ENCODE assay signal across 1 cellular context in the genomic region with DNA sequence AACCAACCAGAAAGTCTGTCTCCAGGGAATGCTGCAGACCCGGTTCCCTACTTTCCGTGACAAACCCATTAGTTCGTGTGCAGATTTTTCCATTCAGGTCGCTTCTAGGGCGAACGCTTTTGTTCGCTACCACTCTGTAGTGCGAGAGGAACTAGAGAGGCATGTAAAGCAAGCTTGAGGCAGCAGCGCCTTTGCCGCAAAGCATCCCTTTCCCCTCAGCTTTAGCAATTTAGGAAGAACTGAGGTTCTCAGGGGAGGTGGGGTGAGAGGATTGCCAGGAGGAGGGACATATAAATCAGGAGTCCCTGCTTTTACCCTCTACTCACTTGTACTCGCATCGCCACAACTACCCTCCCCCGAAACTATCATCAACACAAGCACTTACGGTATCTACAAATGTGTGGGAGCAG.
TF ChIP-seq lines count a peak whose summit lies in the region.

No MANE protein-coding gene starts in this region.

TF ChIP-seq in HEK293, 187 proteins besides CTCF, POLR2A, EP300 and RAD21 (continued from another document):
- TF ChIP-seq IKZF3 (tag by site-specific recombination; IDR thresholded peaks at IDR 0.05), result no peak
- TF ChIP-seq, protein P1, sequence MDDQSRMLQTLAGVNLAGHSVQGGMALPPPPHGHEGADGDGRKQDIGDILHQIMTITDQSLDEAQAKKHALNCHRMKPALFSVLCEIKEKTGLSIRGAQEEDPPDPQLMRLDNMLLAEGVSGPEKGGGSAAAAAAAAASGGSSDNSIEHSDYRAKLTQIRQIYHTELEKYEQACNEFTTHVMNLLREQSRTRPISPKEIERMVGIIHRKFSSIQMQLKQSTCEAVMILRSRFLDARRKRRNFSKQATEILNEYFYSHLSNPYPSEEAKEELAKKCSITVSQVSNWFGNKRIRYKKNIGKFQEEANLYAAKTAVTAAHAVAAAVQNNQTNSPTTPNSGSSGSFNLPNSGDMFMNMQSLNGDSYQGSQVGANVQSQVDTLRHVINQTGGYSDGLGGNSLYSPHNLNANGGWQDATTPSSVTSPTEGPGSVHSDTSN (CRISPR knock-in tag; IDR thresholded peaks at IDR 0.05), result no peak
- TF ChIP-seq ZNF155 (tag by site-specific recombination; IDR thresholded peaks at IDR 0.05), result no peak
- TF ChIP-seq OSR2 (tag by site-specific recombination; IDR thresholded peaks at IDR 0.05), result no peak
- TF ChIP-seq ZFP37 (tag by site-specific recombination; IDR thresholded peaks at IDR 0.05), result no peak
- TF ChIP-seq, protein P2, sequence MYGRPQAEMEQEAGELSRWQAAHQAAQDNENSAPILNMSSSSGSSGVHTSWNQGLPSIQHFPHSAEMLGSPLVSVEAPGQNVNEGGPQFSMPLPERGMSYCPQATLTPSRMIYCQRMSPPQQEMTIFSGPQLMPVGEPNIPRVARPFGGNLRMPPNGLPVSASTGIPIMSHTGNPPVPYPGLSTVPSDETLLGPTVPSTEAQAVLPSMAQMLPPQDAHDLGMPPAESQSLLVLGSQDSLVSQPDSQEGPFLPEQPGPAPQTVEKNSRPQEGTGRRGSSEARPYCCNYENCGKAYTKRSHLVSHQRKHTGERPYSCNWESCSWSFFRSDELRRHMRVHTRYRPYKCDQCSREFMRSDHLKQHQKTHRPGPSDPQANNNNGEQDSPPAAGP (tag by site-specific recombination; IDR thresholded peaks at IDR 0.05), result no peak
- no peak for TF ChIP-seq ZNF76 (tag by site-specific recombination; IDR thresholded peaks at IDR 0.05; ENCODE audit: borderline replicate concordance, low read depth)
- no peak for TF ChIP-seq ZNF433 (tag by site-specific recombination; IDR thresholded peaks at IDR 0.05; ENCODE audit: low read depth)
- TF ChIP-seq ZNF677 (tag by site-specific recombination; IDR thresholded peaks at IDR 0.05), result no peak
- no peak for TF ChIP-seq ZNF37A (tag by site-specific recombination; IDR thresholded peaks at IDR 0.05)
